12 cellular contexts compared by ENCODE assay signal in the genomic region with DNA sequence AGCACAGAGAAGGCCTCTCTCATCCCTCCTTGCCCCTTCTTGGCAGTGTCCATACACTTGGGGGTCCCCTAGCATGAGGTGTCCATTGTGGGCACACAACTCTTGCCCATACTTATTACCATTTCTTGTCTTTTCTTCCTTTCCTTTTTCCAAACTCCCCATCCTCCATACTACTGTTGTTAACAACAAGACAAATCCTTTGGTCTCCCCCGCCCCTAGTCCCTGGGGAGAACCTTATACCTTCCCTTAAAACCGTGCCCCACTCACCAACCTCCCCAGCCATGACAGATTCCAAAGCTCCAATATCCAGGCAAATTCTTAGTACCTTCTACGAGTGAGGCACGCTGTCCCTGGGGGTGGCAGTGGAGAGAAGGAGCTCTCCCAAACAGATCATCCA.
DNase-seq lines count a peak whose midpoint lies in the region; ATAC-seq and TF ChIP-seq lines count a peak whose summit lies in the region.
"Had no signal": no experiment of that assay in that cellular context is flagged by ENCODE, and none has a peak within 500 bp of the region (broad histone marks: within the 10 kb centered on the region; RNA-seq: fewer than 3 reads in every experiment).

No MANE protein-coding gene starts in this region.

- peaks cover 20% of the 10 kb centered on the region for H3K4me1 Mint-ChIP-seq in T-helper 17 cell

- RAD21 ChIA-PET in HCT116 (lab: Charles Lee; ENCODE audit: low non-redundant PET in 1 of 2, low total read pairs in 2 of 2, uncharacterized antibody in 2 of 2, unreplicated experiment in 2 of 2), result no interaction called here

- H3K9me3 ChIP-seq in HCT116 (ENCODE audit: control insufficient read depth in 1 of 2, insufficient read depth in 1 of 2, low read depth in 1 of 2, low read length in 2 of 2) (no peaks in the 10 kb centered on the region), T-helper 17 cell (ENCODE audit: control insufficient read depth, low read length, poor library complexity, severe bottlenecking) (no peaks in the 10 kb centered on the region), smooth muscle cell (replicated peaks; ENCODE audit: low read depth) (no peaks in the 10 kb centered on the region)

- no peaks in the 10 kb centered on the region for H3K9me2 ChIP-seq in HCT116 (ENCODE audit: insufficient read depth)

- BruUV-seq in HCT116 (replicated peaks; lab: Mats Ljungman, UMichigan), result no TSS peak

- H4K20me1 ChIP-seq in HCT116 (ENCODE audit: insufficient read depth), result no peaks in the 10 kb centered on the region
- H4K20me1 ChIP-seq in smooth muscle cell (ENCODE audit: low read depth), result peaks cover 36% of the 10 kb centered on the region

- ATAC-seq in HCT116 (no peak), T-helper 17 cell (no peak)
- ATAC-seq: PC-3 had no signal

- no peak overlapping the region for H3K4me3 Mint-ChIP-seq in T-helper 17 cell

- H3K9ac ChIP-seq in HCT116 (ENCODE audit: low read length) (no peak overlapping the region), smooth muscle cell (ENCODE audit: low read depth) (peak overlapping the region; percentile 44)

- TF ChIP-seq POLR2A in HCT116 (IDR thresholded peaks at IDR 0.05; ENCODE audit: borderline replicate concordance, extremely low read depth, insufficient read depth, insufficient read length), result no peak

- no peak for TF ChIP-seq RAD21 in HCT116 (IDR thresholded peaks at IDR 0.05; ENCODE audit: low read depth)

- H3K4me3 ChIP-seq in HCT116 (replicated peaks in 1 of 2; ENCODE audit: low read depth in 1 of 2, low read length in 2 of 2) (peak overlapping the region; percentile 6 to 35; a peak in 2 of 4 replicates), fibroblast of the aortic adventitia (ENCODE audit: low read depth, low read length) (no peak overlapping the region), smooth muscle cell (no peak overlapping the region)

- TF ChIP-seq CTCF in HCT116 (IDR thresholded peaks at IDR 0.05 in 2 of 3, conservative IDR thresholded peaks at IDR 0.05 in 1 of 3; ENCODE audit: borderline replicate concordance in 1 of 3, insufficient read depth in 1 of 3, low read depth in 2 of 3, low read length in 2 of 3) (no peak), fibroblast of the aortic adventitia (IDR thresholded peaks at IDR 0.05; ENCODE audit: insufficient read depth, low read length) (no peak), smooth muscle cell (IDR thresholded peaks at IDR 0.05; ENCODE audit: borderline replicate concordance, insufficient read depth, poor library complexity, severe bottlenecking) (no peak)

- H3K4me2 ChIP-seq in HCT116 (ENCODE audit: low read length), result peak overlapping the region; percentile 73
- H3K4me2 ChIP-seq in smooth muscle cell, result peak overlapping the region; percentile 12

- peak overlapping the region; percentile 2 for H2AFZ ChIP-seq in HCT116 (ENCODE audit: low read depth, low read length, poor library complexity, severe bottlenecking)
- no peak overlapping the region for H2AFZ ChIP-seq in smooth muscle cell (ENCODE audit: low read depth)

- POLR2A ChIA-PET in HCT116 (lab: Charles Lee), result no interaction called here

- H3K36me3 Mint-ChIP-seq in T-helper 17 cell (ENCODE audit: low read depth), result no peaks in the 10 kb centered on the region
- H3K36me3 Mint-ChIP-seq: activated naive CD4-positive, alpha-beta T cell treated with anti-CD3 and anti-CD28 coated beads, Interleukin-2, amount 50 U/mL, for 24 hours had no signal

- DNase-seq in HCT116 (ENCODE audit: low read depth, low spot score) (no peak), T-helper 17 cell (no peak), fibroblast of the aortic adventitia (ENCODE audit: low read depth) (peak; percentile 26), smooth muscle cell (lab: John Stamatoyannopoulos, UW; ENCODE audit: unreplicated experiment) (no peak), activated gamma-delta T cell (lab: John Stamatoyannopoulos, UW) (no peak), NCI-H1105 treated with DMSO at 0.1 percent for 48 hours (lab: John Stamatoyannopoulos, UW) (no peak), Ammon's horn (ENCODE audit: low spot score) (no peak)
- DNase-seq in stimulated activated CD4-positive, alpha-beta T cell treated with anti-CD3 and anti-CD28 coated beads, Interleukin-4, amount 100 ng/mL, for 24 hours, result no peak
- DNase-seq: NCI-H2081, WERI-Rb-1 had no signal

- no peak overlapping the region; the same call in 1 of the 2 replicates for H3K27ac ChIP-seq in HCT116 (ENCODE audit: low read depth, low read length)
- H3K27ac ChIP-seq in smooth muscle cell (ENCODE audit: low read depth), result peak overlapping the region; percentile 99
- H3K27ac ChIP-seq: WERI-Rb-1 had no signal

- H3K27me3 ChIP-seq in HCT116 (ENCODE audit: insufficient read depth, low read length) (no peaks in the 10 kb centered on the region), smooth muscle cell (ENCODE audit: low read depth) (no peaks in the 10 kb centered on the region)

- H3K36me3 ChIP-seq in HCT116 (ENCODE audit: control insufficient read depth in 1 of 2, insufficient read depth in 2 of 2, low read length in 2 of 2), result no peaks in the 10 kb centered on the region
- no peaks in the 10 kb centered on the region for H3K36me3 ChIP-seq in smooth muscle cell (ENCODE audit: low read depth)
- H3K36me3 ChIP-seq: WERI-Rb-1 had no signal

- intact Hi-C loops in HCT116 (cut with micrococcal nuclease), result no loop called here

- peak overlapping the region; percentile 75 for H3K27ac Mint-ChIP-seq in T-helper 17 cell
- H3K27ac Mint-ChIP-seq: activated naive CD4-positive, alpha-beta T cell treated with anti-CD3 and anti-CD28 coated beads, Interleukin-2, amount 50 U/mL, for 24 hours had no signal

- CTCF ChIA-PET in HCT116 (lab: Charles Lee), result no interaction called here

- H3K27me3 Mint-ChIP-seq in T-helper 17 cell, result peaks cover 50% of the 10 kb centered on the region

- H3K79me2 ChIP-seq in HCT116 (ENCODE audit: insufficient read depth, low read length) (no peaks in the 10 kb centered on the region), smooth muscle cell (ENCODE audit: low read depth) (peaks cover 74% of the 10 kb centered on the region)

- H3K4me1 ChIP-seq in HCT116 (ENCODE audit: control insufficient read depth in 1 of 2, insufficient read depth in 2 of 2, low read length in 2 of 2) (peaks cover 58 to 67% of the 10 kb centered on the region in 2 experiments), smooth muscle cell (ENCODE audit: low read depth) (peaks cover 10% of the 10 kb centered on the region)

- peaks cover 43% of the 10 kb centered on the region for H3F3A ChIP-seq in smooth muscle cell (ENCODE audit: low read depth)

- WGBS in smooth muscle cell (ENCODE audit: low lambda C conversion rate), result 87% methylated on average over 4 of the region's 4 CpGs

TF ChIP-seq in HCT116, 20 proteins besides CTCF, POLR2A, EP300 and RAD21 (continues in another document):
- TF ChIP-seq ZFX (IDR thresholded peaks at IDR 0.05), result no peak
- no peak for TF ChIP-seq EZH2phosphoT487 (IDR thresholded peaks at IDR 0.05; ENCODE audit: borderline replicate concordance)
- TF ChIP-seq, protein P1, sequence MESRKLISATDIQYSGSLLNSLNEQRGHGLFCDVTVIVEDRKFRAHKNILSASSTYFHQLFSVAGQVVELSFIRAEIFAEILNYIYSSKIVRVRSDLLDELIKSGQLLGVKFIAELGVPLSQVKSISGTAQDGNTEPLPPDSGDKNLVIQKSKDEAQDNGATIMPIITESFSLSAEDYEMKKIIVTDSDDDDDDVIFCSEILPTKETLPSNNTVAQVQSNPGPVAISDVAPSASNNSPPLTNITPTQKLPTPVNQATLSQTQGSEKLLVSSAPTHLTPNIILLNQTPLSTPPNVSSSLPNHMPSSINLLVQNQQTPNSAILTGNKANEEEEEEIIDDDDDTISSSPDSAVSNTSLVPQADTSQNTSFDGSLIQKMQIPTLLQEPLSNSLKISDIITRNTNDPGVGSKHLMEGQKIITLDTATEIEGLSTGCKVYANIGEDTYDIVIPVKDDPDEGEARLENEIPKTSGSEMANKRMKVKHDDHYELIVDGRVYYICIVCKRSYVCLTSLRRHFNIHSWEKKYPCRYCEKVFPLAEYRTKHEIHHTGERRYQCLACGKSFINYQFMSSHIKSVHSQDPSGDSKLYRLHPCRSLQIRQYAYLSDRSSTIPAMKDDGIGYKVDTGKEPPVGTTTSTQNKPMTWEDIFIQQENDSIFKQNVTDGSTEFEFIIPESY (IDR thresholded peaks at IDR 0.05; ENCODE audit: extremely low read depth, insufficient replicate concordance, low read length), result no peak
- no peak for TF ChIP-seq SP1 (IDR thresholded peaks at IDR 0.05; ENCODE audit: low read depth)
- no peak for TF ChIP-seq EGR1 (IDR thresholded peaks at IDR 0.05; ENCODE audit: low read depth)
- no peak for TF ChIP-seq SRF (IDR thresholded peaks at IDR 0.05; ENCODE audit: low read depth)
- TF ChIP-seq, protein P2, sequence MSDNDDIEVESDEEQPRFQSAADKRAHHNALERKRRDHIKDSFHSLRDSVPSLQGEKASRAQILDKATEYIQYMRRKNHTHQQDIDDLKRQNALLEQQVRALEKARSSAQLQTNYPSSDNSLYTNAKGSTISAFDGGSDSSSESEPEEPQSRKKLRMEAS (IDR thresholded peaks at IDR 0.05), result no peak
- TF ChIP-seq, protein P3, sequence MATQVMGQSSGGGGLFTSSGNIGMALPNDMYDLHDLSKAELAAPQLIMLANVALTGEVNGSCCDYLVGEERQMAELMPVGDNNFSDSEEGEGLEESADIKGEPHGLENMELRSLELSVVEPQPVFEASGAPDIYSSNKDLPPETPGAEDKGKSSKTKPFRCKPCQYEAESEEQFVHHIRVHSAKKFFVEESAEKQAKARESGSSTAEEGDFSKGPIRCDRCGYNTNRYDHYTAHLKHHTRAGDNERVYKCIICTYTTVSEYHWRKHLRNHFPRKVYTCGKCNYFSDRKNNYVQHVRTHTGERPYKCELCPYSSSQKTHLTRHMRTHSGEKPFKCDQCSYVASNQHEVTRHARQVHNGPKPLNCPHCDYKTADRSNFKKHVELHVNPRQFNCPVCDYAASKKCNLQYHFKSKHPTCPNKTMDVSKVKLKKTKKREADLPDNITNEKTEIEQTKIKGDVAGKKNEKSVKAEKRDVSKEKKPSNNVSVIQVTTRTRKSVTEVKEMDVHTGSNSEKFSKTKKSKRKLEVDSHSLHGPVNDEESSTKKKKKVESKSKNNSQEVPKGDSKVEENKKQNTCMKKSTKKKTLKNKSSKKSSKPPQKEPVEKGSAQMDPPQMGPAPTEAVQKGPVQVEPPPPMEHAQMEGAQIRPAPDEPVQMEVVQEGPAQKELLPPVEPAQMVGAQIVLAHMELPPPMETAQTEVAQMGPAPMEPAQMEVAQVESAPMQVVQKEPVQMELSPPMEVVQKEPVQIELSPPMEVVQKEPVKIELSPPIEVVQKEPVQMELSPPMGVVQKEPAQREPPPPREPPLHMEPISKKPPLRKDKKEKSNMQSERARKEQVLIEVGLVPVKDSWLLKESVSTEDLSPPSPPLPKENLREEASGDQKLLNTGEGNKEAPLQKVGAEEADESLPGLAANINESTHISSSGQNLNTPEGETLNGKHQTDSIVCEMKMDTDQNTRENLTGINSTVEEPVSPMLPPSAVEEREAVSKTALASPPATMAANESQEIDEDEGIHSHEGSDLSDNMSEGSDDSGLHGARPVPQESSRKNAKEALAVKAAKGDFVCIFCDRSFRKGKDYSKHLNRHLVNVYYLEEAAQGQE (IDR thresholded peaks at IDR 0.05; ENCODE audit: low read depth), result no peak
- TF ChIP-seq TCF7L2 (IDR thresholded peaks at IDR 0.05; ENCODE audit: borderline replicate concordance, extremely low read depth, insufficient read depth, insufficient read length), result no peak
- no peak for TF ChIP-seq JUND (IDR thresholded peaks at IDR 0.05)

Comparison
In these comparisons a context has a peak if more than half of its experiments do, and no peak if none do; other contexts are left out.
1. H3K4me3 ChIP-seq: peak in HCT116 (2 of 2); none in fibroblast of the aortic adventitia (single experiment) and smooth muscle cell (single experiment).